2 cellular contexts compared by ENCODE assay signal in genomic region chr12:121536058-121536928, GRCh38.
TF ChIP-seq lines count a peak whose summit lies in the region.

No MANE protein-coding gene starts in this region.

TF ChIP-seq in HEK293, 187 proteins besides CTCF, POLR2A, EP300 and RAD21 (continued from another document and continues in another):
- TF ChIP-seq ZSCAN4 (tag by site-specific recombination; IDR thresholded peaks at IDR 0.05), result no peak
- no peak for TF ChIP-seq ZNF518A (tag by site-specific recombination; conservative IDR thresholded peaks at IDR 0.05; ENCODE audit: low read depth)
- TF ChIP-seq ZBTB20 (tag by site-specific recombination; IDR thresholded peaks at IDR 0.05), result no peak
- TF ChIP-seq ZNF529 (tag by site-specific recombination; IDR thresholded peaks at IDR 0.05; ENCODE audit: insufficient replicate concordance), result no peak
- TF ChIP-seq ZNF37A (tag by site-specific recombination; IDR thresholded peaks at IDR 0.05), result no peak
- TF ChIP-seq ZNF19 (tag by site-specific recombination; IDR thresholded peaks at IDR 0.05; ENCODE audit: low read depth), result no peak
- 0 out of 2 replicates have a peak, but pooled peaks have one; percentile 23 for TF ChIP-seq ZNF324 (tag by site-specific recombination; IDR thresholded peaks at IDR 0.05)
- no peak for TF ChIP-seq SP3 (tag by site-specific recombination; IDR thresholded peaks at IDR 0.05)
- 0 out of 2 replicates have a peak, but pooled peaks have one; percentile 36 for TF ChIP-seq KLF1 (tag by site-specific recombination; IDR thresholded peaks at IDR 0.05)
- TF ChIP-seq ZNF404 (tag by site-specific recombination; IDR thresholded peaks at IDR 0.05), result no peak
- TF ChIP-seq TSHZ1 (tag by site-specific recombination; IDR thresholded peaks at IDR 0.05; ENCODE audit: borderline replicate concordance), result no peak
- no peak for TF ChIP-seq ZNF747 (tag by site-specific recombination; IDR thresholded peaks at IDR 0.05)
- TF ChIP-seq ZNF48 (tag by site-specific recombination; IDR thresholded peaks at IDR 0.05), result no peak
- TF ChIP-seq TCF7L2 (IDR thresholded peaks at IDR 0.05; ENCODE audit: borderline replicate concordance, low read depth, low read length), result no peak
- TF ChIP-seq ZNF423 (tag by site-specific recombination; IDR thresholded peaks at IDR 0.05), result no peak

TF ChIP-seq in GM12878, 131 proteins besides CTCF, POLR2A, EP300 and RAD21 (continued from another document and continues in another):
- TF ChIP-seq PRDM15 (CRISPR knock-in tag; IDR thresholded peaks at IDR 0.05) (no peak), ZBTB40 (IDR thresholded peaks at IDR 0.05; ENCODE audit: borderline replicate concordance) (no peak), ZNF217 (IDR thresholded peaks at IDR 0.05) (peak; percentile 16; the same call in 1 of the 2 replicates), SIX5 (IDR thresholded peaks at IDR 0.05; ENCODE audit: low read depth, low read length, severe bottlenecking) (no peak), TCF3 (IDR thresholded peaks at IDR 0.05; ENCODE audit: borderline replicate concordance, insufficient read depth, low read depth, low read length) (0 out of 2 replicates have a peak, but pooled peaks have one; percentile 16), YBX1 (IDR thresholded peaks at IDR 0.05) (no peak), E2F4 (IDR thresholded peaks at IDR 0.05; ENCODE audit: low read depth, low read length) (no peak), SP1 (IDR thresholded peaks at IDR 0.05; ENCODE audit: low read depth, low read length) (peak; percentile 17), GABPA (IDR thresholded peaks at IDR 0.05; ENCODE audit: low read depth) (no peak), MXI1 (IDR thresholded peaks at IDR 0.05; ENCODE audit: low read depth, low read length) (peak; percentile 91), RAD51 (IDR thresholded peaks at IDR 0.05) (no peak; the same call in 1 of the 2 replicates), ZBTB4 (CRISPR knock-in tag; IDR thresholded peaks at IDR 0.05) (no peak), NR2C1 (IDR thresholded peaks at IDR 0.05) (no peak), RELB (IDR thresholded peaks at IDR 0.05; ENCODE audit: low read depth) (peak; percentile 89), MYB (IDR thresholded peaks at IDR 0.05; ENCODE audit: borderline replicate concordance, low read depth, low read length) (no peak), ZNF687 (IDR thresholded peaks at IDR 0.05) (peak; percentile 57; the same call in 1 of the 2 replicates), ZNF274 (IDR thresholded peaks at IDR 0.05; ENCODE audit: insufficient read depth, insufficient read length) (no peak), IKZF2 (IDR thresholded peaks at IDR 0.05) (no peak; a peak in 2 of 4 replicates), MAX (IDR thresholded peaks at IDR 0.05; ENCODE audit: low read depth, low read length) (peak; percentile 76), STAT3 (IDR thresholded peaks at IDR 0.05; ENCODE audit: low read depth, low read length) (no peak), BHLHE40 (IDR thresholded peaks at IDR 0.05; ENCODE audit: borderline replicate concordance in 1 of 2, low read depth in 2 of 2, low read length in 1 of 2) (peak; percentile 73 to 77), STAT1 (conservative IDR thresholded peaks at IDR 0.05) (no peak), DPF2 (IDR thresholded peaks at IDR 0.05) (peak; percentile 48; the same call in 1 of the 2 replicates), NR2C2 (IDR thresholded peaks at IDR 0.05; ENCODE audit: borderline replicate concordance, control insufficient read depth, insufficient read length, low read depth) (no peak), MLLT1 (IDR thresholded peaks at IDR 0.05) (peak; percentile 73), SRF (IDR thresholded peaks at IDR 0.05; ENCODE audit: low read depth in 2 of 2, low read length in 2 of 2) (no peak), USF1 (IDR thresholded peaks at IDR 0.05; ENCODE audit: borderline replicate concordance, extremely low read length, insufficient read depth, low read depth, low read length) (no peak), FOXK2 (IDR thresholded peaks at IDR 0.05) (no peak), RB1 (IDR thresholded peaks at IDR 0.05; ENCODE audit: borderline replicate concordance) (no peak)
